Comparison of ENCODE assay signal across 1 cellular context in the genomic region with DNA sequence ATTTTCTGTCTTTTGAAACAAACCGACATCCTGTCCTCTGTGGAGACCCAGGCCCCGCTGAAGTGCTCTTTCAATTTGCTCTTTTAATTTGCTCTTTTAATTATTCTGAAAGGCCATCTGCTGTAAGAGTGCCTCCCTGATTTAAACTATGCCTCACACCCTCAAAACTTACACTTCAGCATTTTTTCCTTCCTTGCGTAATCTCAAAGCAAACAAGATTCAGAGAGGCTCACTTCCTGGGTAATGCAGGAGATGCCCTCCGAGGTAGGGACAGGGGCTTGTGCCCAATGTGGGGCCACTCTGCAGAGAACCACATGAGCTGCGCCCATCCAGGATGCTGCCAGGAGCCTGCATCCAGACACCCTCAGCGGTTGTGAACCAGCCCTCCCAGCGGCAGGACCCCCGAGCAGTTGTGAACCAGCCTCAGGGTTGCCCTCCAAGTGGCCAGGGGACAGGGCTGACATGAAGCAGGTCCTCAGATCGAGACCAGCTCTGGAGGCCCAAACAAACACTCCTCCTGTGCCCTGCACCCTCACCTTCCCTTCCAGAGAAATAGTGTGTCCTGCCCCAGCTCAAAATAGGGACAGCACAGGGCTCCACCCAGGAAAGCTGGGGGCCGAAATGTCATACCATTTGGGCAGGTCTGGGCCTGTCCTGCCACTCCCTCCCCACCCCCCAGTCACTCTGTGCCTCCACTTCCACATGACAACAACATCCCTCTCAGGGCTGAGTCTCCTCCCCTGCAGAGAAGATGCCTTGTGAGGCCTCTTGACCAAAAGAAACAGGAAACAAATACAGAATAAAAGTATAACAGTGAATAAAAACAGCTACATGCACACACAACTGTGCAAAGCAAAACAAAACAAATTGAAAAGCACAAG.
TF ChIP-seq lines count a peak whose summit lies in the region.

No MANE protein-coding gene starts in this region.

TF ChIP-seq in H1, 55 proteins besides CTCF, POLR2A, EP300 and RAD21:
- TF ChIP-seq CTBP2 (IDR thresholded peaks at IDR 0.05; ENCODE audit: borderline replicate concordance, insufficient read depth, insufficient read length, low read length) = no peak
- no peak for TF ChIP-seq SAP30 (IDR thresholded peaks at IDR 0.05; ENCODE audit: insufficient read depth, insufficient replicate concordance, low read length)
- TF ChIP-seq CEBPB (IDR thresholded peaks at IDR 0.05; ENCODE audit: low read depth, low read length) = 0 out of 2 replicates have a peak, but pooled peaks have one; percentile 10
